ENCODE assay signal across 9 cellular contexts in genomic region chr22:43826142-43827093, GRCh38. TPM values are rescaled to one million over a fixed set of nuclear protein-coding genes. Genes with fewer than 3 reads are reported as not detected.
DNase-seq lines count a peak whose midpoint lies in the region; ATAC-seq, FAIRE-seq and TF ChIP-seq lines count a peak whose summit lies in the region.
"Had no signal": no experiment of that assay in that cellular context is flagged by ENCODE, and none has a peak within 500 bp of the region (broad histone marks: within the 10 kb centered on the region; RNA-seq: fewer than 3 reads in every experiment).

No MANE protein-coding gene starts in this region.

- FAIRE-seq in HepG2 (lab: Jason Lieb, UNC), result no peak

- H3K4me3 Mint-ChIP-seq in H9, result no peak overlapping the region
- no peak overlapping the region for H3K4me3 Mint-ChIP-seq in activated CD4-positive, alpha-beta T cell treated with anti-CD3 and anti-CD28 coated beads for 36 hours

- no peak overlapping the region for H3T11ph ChIP-seq in H9 (ENCODE audit: low read length)

- H3K4me1 ChIP-seq in H9 (ENCODE audit: insufficient read depth, low read length) (peaks cover 5% of the 10 kb centered on the region), adrenal gland (replicated peaks in 1 of 2) (no peaks in the 10 kb centered on the region), HepG2 (ENCODE audit: insufficient read depth, low read length) (peaks cover 12% of the 10 kb centered on the region)

- H3K9ac ChIP-seq in H9 (ENCODE audit: extremely low read depth, insufficient read length, low read length) (no peak overlapping the region), HepG2 (ENCODE audit: insufficient read depth, low read depth, low read length) (no peak overlapping the region)

- H3K9me3 ChIP-seq in H9 (ENCODE audit: control insufficient read depth, low read depth, low read length) (no peaks in the 10 kb centered on the region), adrenal gland (replicated peaks in 1 of 3) (no peaks in the 10 kb centered on the region), HepG2 (ENCODE audit: low read length) (no peaks in the 10 kb centered on the region)
- H3K9me3 ChIP-seq: upper lobe of left lung had no signal

- no peak overlapping the region for H2BK12ac ChIP-seq in H9 (ENCODE audit: insufficient read length, low read depth, low read length)

- intact Hi-C loops in adrenal gland (cut with DNase I), result loop anchor here in 1 of 2 donors (10.0 kb wide), 1 partner anchor 432 kb away; no protein-coding TSS in a partner anchor
- intact Hi-C loops in HepG2 (cut with micrococcal nuclease; ENCODE audit: unreplicated experiment), result no loop called here
- intact Hi-C loops in activated CD4-positive, alpha-beta T cell treated with anti-CD3 and anti-CD28 coated beads for 36 hours (cut with DNase I, micrococcal nuclease), result no loop called here

- H3K4ac ChIP-seq in H9 (ENCODE audit: low read depth, low read length), result no peak overlapping the region

- H3K14ac ChIP-seq in H9 (ENCODE audit: insufficient read depth, low read length), result no peak overlapping the region

- no peak overlapping the region for H2BK5ac ChIP-seq in H9 (ENCODE audit: insufficient read length, low read length)

- TF ChIP-seq CTCF in AG09309 (IDR thresholded peaks at IDR 0.05; ENCODE audit: control insufficient read depth, insufficient read depth, low read depth, low read length, missing control alignments) (peak; percentile 56), H9 (conservative IDR thresholded peaks at IDR 0.05) (no peak), adrenal gland (IDR thresholded peaks at IDR 0.05) (peak in 3 of 6 experiments; percentile 20 to 33 (median 25)), HepG2 (CRISPR knock-in tag; IDR thresholded peaks at IDR 0.05) (peak; percentile 38)

- H3K4me1 Mint-ChIP-seq in H9, result peaks cover 58 to 67% of the 10 kb centered on the region in 2 experiments
- no peaks in the 10 kb centered on the region for H3K4me1 Mint-ChIP-seq in activated CD4-positive, alpha-beta T cell treated with anti-CD3 and anti-CD28 coated beads for 36 hours

- no peaks in the 10 kb centered on the region for H3K9me3 Mint-ChIP-seq in H9
- H3K9me3 Mint-ChIP-seq in activated CD4-positive, alpha-beta T cell treated with anti-CD3 and anti-CD28 coated beads for 36 hours (ENCODE audit: low read depth), result no peaks in the 10 kb centered on the region

- H2BK15ac ChIP-seq in H9 (ENCODE audit: low read depth, low read length), result no peak overlapping the region

- H2AK5ac ChIP-seq in H9 (ENCODE audit: insufficient read length, low read length), result no peak overlapping the region

- POLR2A ChIA-PET in HepG2 (lab: Yijun Ruan, JAX), result no interaction called here
- POLR2A ChIA-PET in activated CD4-positive, alpha-beta T cell treated with anti-CD3 and anti-CD28 coated beads for 36 hours (lab: Charles Lee), result no interaction called here

- H3K56ac ChIP-seq in H9 (ENCODE audit: insufficient read length, low read depth, low read length), result no peak overlapping the region

- H3K79me2 ChIP-seq in H9 (ENCODE audit: insufficient read depth, low read length), result no peaks in the 10 kb centered on the region
- H3K79me2 ChIP-seq in HepG2 (ENCODE audit: insufficient read depth, low read length), result no peaks in the 10 kb centered on the region

- H4K20me1 ChIP-seq in H9 (ENCODE audit: control insufficient read depth, insufficient read depth, insufficient read length) (no peaks in the 10 kb centered on the region), HepG2 (ENCODE audit: insufficient read depth, low read length) (no peaks in the 10 kb centered on the region)

- H3K23me2 ChIP-seq in H9 (ENCODE audit: insufficient read length, low read depth, low read length, poor library complexity, severe bottlenecking), result no peaks in the 10 kb centered on the region

- BruUV-seq in HepG2 (replicated peaks; lab: Mats Ljungman, UMichigan), result no TSS peak

- no peak overlapping the region for H3K23ac ChIP-seq in H9 (ENCODE audit: insufficient read length, low read depth, low read length)

- H3K4me3 ChIP-seq in AG09309 (ENCODE audit: control insufficient read depth, low read depth, low read length) (peak overlapping the region; percentile 24), adrenal gland (no peak overlapping the region), HepG2 (replicated peaks in 1 of 3; ENCODE audit: insufficient read depth in 1 of 3, low read depth in 2 of 3, low read length in 3 of 3) (no peak overlapping the region)
- H3K4me3 ChIP-seq: upper lobe of left lung had no signal

- peaks cover 9 to 43% (median 36%) of the 10 kb centered on the region in 3 experiments; a peak in 6 of 7 replicates for H3K36me3 Mint-ChIP-seq in H9 (ENCODE audit: insufficient read depth in 1 of 3, low read depth in 3 of 3)
- no peaks in the 10 kb centered on the region for H3K36me3 Mint-ChIP-seq in activated CD4-positive, alpha-beta T cell treated with anti-CD3 and anti-CD28 coated beads for 36 hours (ENCODE audit: low read depth)

- CTCF ChIA-PET in HepG2 (lab: Yijun Ruan, JAX; ENCODE audit: low intra/inter-chr PET ratio, low total read pairs), result no interaction called here
- CTCF ChIA-PET in activated CD4-positive, alpha-beta T cell treated with anti-CD3 and anti-CD28 coated beads for 36 hours (lab: Charles Lee), result interaction anchor here (0.7 kb wide), 2 partner anchors 77 to 120 kb away, joined by 3 read pairs; no protein-coding TSS in a partner anchor

- H3K4me2 ChIP-seq in H9 (ENCODE audit: insufficient read depth, insufficient read length, low read length), result no peak overlapping the region
- H3K4me2 ChIP-seq in HepG2 (ENCODE audit: low read depth, low read length), result no peak overlapping the region

- H3K27ac Mint-ChIP-seq in H9, result no peak overlapping the region
- no peak overlapping the region for H3K27ac Mint-ChIP-seq in activated CD4-positive, alpha-beta T cell treated with anti-CD3 and anti-CD28 coated beads for 36 hours

- H3K27me3 ChIP-seq in H9 (ENCODE audit: insufficient read depth, low read length) (no peaks in the 10 kb centered on the region), adrenal gland (no peaks in the 10 kb centered on the region), HepG2 (ENCODE audit: control insufficient read depth in 1 of 2, insufficient read depth in 2 of 2, low read length in 2 of 2) (peaks cover 5 to 40% of the 10 kb centered on the region in 2 experiments; a peak in 4 of 5 replicates)
- H3K27me3 ChIP-seq: upper lobe of left lung had no signal

- H4K5ac ChIP-seq in H9 (ENCODE audit: insufficient read length, low read depth, low read length), result no peak overlapping the region

- no peaks in the 10 kb centered on the region for H3K79me1 ChIP-seq in H9 (ENCODE audit: insufficient read depth, low read depth, low read length, poor library complexity, severe bottlenecking)

- no peak overlapping the region for H2BK120ac ChIP-seq in H9 (ENCODE audit: low read depth, low read length, poor library complexity, severe bottlenecking)

- no peaks in the 10 kb centered on the region for H3K36me3 ChIP-seq in adrenal gland (replicated peaks in 1 of 2)
- no peaks in the 10 kb centered on the region for H3K36me3 ChIP-seq in HepG2 (replicated peaks in 1 of 2; ENCODE audit: control insufficient read depth in 1 of 2, insufficient read depth in 2 of 2, low read length in 2 of 2)
- H3K36me3 ChIP-seq: upper lobe of left lung had no signal

- no CpG with 5 or more reads among the region's 19 CpGs for WGBS in H9 (ENCODE audit: extremely low coverage, insufficient read length, low lambda C conversion rate)
- WGBS in adrenal gland, 4 donors, result 39 to 47% (median 43%) methylated on average over 19 of the region's 19 CpGs
- WGBS in HepG2 (ENCODE audit: low lambda C conversion rate), result 9% methylated on average over 15 of the region's 19 CpGs

- no peak overlapping the region for H2BK20ac ChIP-seq in H9 (ENCODE audit: low read depth, low read length, poor library complexity, severe bottlenecking)

- no peak for TF ChIP-seq POLR2A in adrenal gland (IDR thresholded peaks at IDR 0.05)
- TF ChIP-seq POLR2A in HepG2 (IDR thresholded peaks at IDR 0.05; ENCODE audit: insufficient read depth in 1 of 2, low read depth in 2 of 2, low read length in 2 of 2), result no peak

- no peak for ATAC-seq in HepG2
- ATAC-seq in activated CD4-positive, alpha-beta T cell treated with anti-CD3 and anti-CD28 coated beads for 36 hours, result no peak

- H3K27ac ChIP-seq in H9 (ENCODE audit: insufficient read length, low read depth, low read length) (no peak overlapping the region), adrenal gland (peak overlapping the region in 1 of 5 donors; percentile 23), HepG2 (ENCODE audit: extremely low read length, insufficient read depth, low read length) (no peak overlapping the region)

- TF ChIP-seq EP300 in HepG2 (IDR thresholded peaks at IDR 0.05; ENCODE audit: low read depth in 2 of 2, low read length in 2 of 2), result no peak
- TF ChIP-seq EP300 in HepG2 (CRISPR knock-in tag; IDR thresholded peaks at IDR 0.05; ENCODE audit: borderline replicate concordance), result no peak

- H2AFZ ChIP-seq in H9 (ENCODE audit: low read length), result no peak overlapping the region
- no peak overlapping the region for H2AFZ ChIP-seq in HepG2 (ENCODE audit: low read length)

- no peak overlapping the region for H4K91ac ChIP-seq in H9 (ENCODE audit: insufficient read length, low read depth, low read length)

- peaks cover 2% of the 10 kb centered on the region; the same call in 1 of the 2 replicates for H3K27me3 Mint-ChIP-seq in H9 (ENCODE audit: low read depth)
- peaks cover 7% of the 10 kb centered on the region for H3K27me3 Mint-ChIP-seq in activated CD4-positive, alpha-beta T cell treated with anti-CD3 and anti-CD28 coated beads for 36 hours

- H3K18ac ChIP-seq in H9 (ENCODE audit: insufficient read length, low read depth, low read length), result no peak overlapping the region

- DNase-seq in AG09309 (ENCODE audit: low read depth) (peak; percentile 39), H9 (peak; percentile 21), adrenal gland (peak in 6 of 7 donors; percentile 21 to 62 (median 36)), HepG2 (ENCODE audit: low spot score) (no peak), Kasumi-1 (lab: John Stamatoyannopoulos, UW) (no peak), cerebellar nuclear complex (lab: John Stamatoyannopoulos, UW) (no peak), activated T-cell treated with anti-CD3 and anti-CD28 coated beads for 4 hours (no peak)
- no peak for DNase-seq in activated CD4-positive, alpha-beta T cell treated with anti-CD3 and anti-CD28 coated beads for 36 hours
- DNase-seq: upper lobe of left lung had no signal

- H4K8ac ChIP-seq in H9 (replicated peaks; ENCODE audit: insufficient read length, low read depth, low read length), result no peak overlapping the region

- TF ChIP-seq RAD21 in HepG2 (CRISPR knock-in tag; IDR thresholded peaks at IDR 0.05), result no peak

- in situ Hi-C loops in HepG2 (cut with HindIII; ENCODE audit: extremely low pct_ligation_motif_present, low pct_unique_long_range_greater_than_20kb), result no loop called here

RNA-seq across cellular contexts. Expression of gene EFCAB6, which starts 14.3 kb away (rescaled TPM):
- total RNA-seq in H9 (2021) (0.20 and 0.31 TPM in 2 replicates), adrenal gland (1 to 10 TPM; 1.6 to 4.8 (median 2.9) TPM), HepG2 (2016; rRNA removed; fragmentation: Illumina TruSeq; extraction: Trizol) (not detected in 2 replicates)
- polyA plus RNA-seq in adrenal gland (1 to 10 TPM; 1.6 to 4.8 (median 1.8) TPM), HepG2 (2011; rRNA removed) (not detected in 2 replicates)
- total RNA-seq in HepG2 (2016; cell fraction: cytosol; rRNA removed; fragmentation: Illumina TruSeq; extraction: Trizol; ENCODE audit: low read depth), result not detected in 2 replicates
- total RNA-seq in HepG2 (2016; cell fraction: insoluble cytoplasmic fraction; rRNA removed; fragmentation: Illumina TruSeq; extraction: Trizol), result not detected in 2 replicates
- not detected in 2 replicates for total RNA-seq in HepG2 (2016; cell fraction: membrane; rRNA removed; fragmentation: Illumina TruSeq; extraction: Trizol)
- not detected in 2 replicates for total RNA-seq in HepG2 (2016; cell fraction: nucleus; rRNA removed; fragmentation: Illumina TruSeq; extraction: Trizol)
- not detected in 2 replicates for polyA plus RNA-seq in HepG2 (2011; cell fraction: cytosol; rRNA removed)
- polyA plus RNA-seq in HepG2 (2011; cell fraction: nucleus; rRNA removed), result not detected in 2 replicates
- polyA plus RNA-seq in HepG2 (2012), result not detected in 2 replicates
- not detected in 2 replicates for polyA plus RNA-seq in HepG2 (2016; cell fraction: cytosol; fragmentation: Illumina TruSeq; extraction: Trizol; ENCODE audit: low read depth)
- polyA plus RNA-seq in HepG2 (2016; cell fraction: insoluble cytoplasmic fraction; fragmentation: Illumina TruSeq; extraction: Trizol; ENCODE audit: low read depth), result not detected in 2 replicates
- not detected in 2 replicates for polyA plus RNA-seq in HepG2 (2016; cell fraction: membrane; fragmentation: Illumina TruSeq; extraction: Trizol; ENCODE audit: low read depth)
- not detected in 2 replicates for polyA plus RNA-seq in HepG2 (2016; cell fraction: nucleus; fragmentation: Illumina TruSeq; extraction: Trizol; ENCODE audit: insufficient read depth, low read depth)
- not detected in 2 replicates for polyA minus RNA-seq in HepG2 (2011; rRNA and poly(A)+ RNA removed; ENCODE audit: low replicate concordance)
- polyA minus RNA-seq in HepG2 (2011; cell fraction: cytosol; rRNA and poly(A)+ RNA removed), result not detected in 2 replicates
- polyA minus RNA-seq in HepG2 (2011; cell fraction: nucleus; rRNA and poly(A)+ RNA removed), result not detected in 2 replicates
- under 1 TPM; 0.56 to 0.71 TPM for total RNA-seq in activated CD4-positive, alpha-beta T cell treated with anti-CD3 and anti-CD28 coated beads for 36 hours

RNA-seq across cellular contexts. Expression of gene SULT4A1, which starts 35.9 kb away (rescaled TPM):
- total RNA-seq in H9 (2021) (15.0 and 16.2 TPM in 2 replicates), adrenal gland (1 to 10 TPM in 3 of 8 donors, under 1 TPM in 1, not detected in 4; 0.65 to 7.4 (median 2.1) TPM), HepG2 (2016; rRNA removed; fragmentation: Illumina TruSeq; extraction: Trizol) (not detected in 2 replicates)
- polyA plus RNA-seq in adrenal gland (1 to 10 TPM; 2.8 to 8.8 (median 3.9) TPM), HepG2 (2011; rRNA removed) (not detected in 2 replicates)
- total RNA-seq in HepG2 (2016; cell fraction: cytosol; rRNA removed; fragmentation: Illumina TruSeq; extraction: Trizol; ENCODE audit: low read depth), result not detected in 2 replicates
- not detected in 2 replicates for total RNA-seq in HepG2 (2016; cell fraction: insoluble cytoplasmic fraction; rRNA removed; fragmentation: Illumina TruSeq; extraction: Trizol)
- not detected in 2 replicates for total RNA-seq in HepG2 (2016; cell fraction: membrane; rRNA removed; fragmentation: Illumina TruSeq; extraction: Trizol)
- total RNA-seq in HepG2 (2016; cell fraction: nucleus; rRNA removed; fragmentation: Illumina TruSeq; extraction: Trizol), result not detected in 2 replicates
- polyA plus RNA-seq in HepG2 (2011; cell fraction: cytosol; rRNA removed), result not detected in 2 replicates
- not detected in 2 replicates for polyA plus RNA-seq in HepG2 (2011; cell fraction: nucleus; rRNA removed)
- not detected in 2 replicates for polyA plus RNA-seq in HepG2 (2012)
- polyA plus RNA-seq in HepG2 (2016; cell fraction: cytosol; fragmentation: Illumina TruSeq; extraction: Trizol; ENCODE audit: low read depth), result not detected in 2 replicates
- polyA plus RNA-seq in HepG2 (2016; cell fraction: insoluble cytoplasmic fraction; fragmentation: Illumina TruSeq; extraction: Trizol; ENCODE audit: low read depth), result not detected in 2 replicates
- polyA plus RNA-seq in HepG2 (2016; cell fraction: membrane; fragmentation: Illumina TruSeq; extraction: Trizol; ENCODE audit: low read depth), result not detected in 2 replicates
- polyA plus RNA-seq in HepG2 (2016; cell fraction: nucleus; fragmentation: Illumina TruSeq; extraction: Trizol; ENCODE audit: insufficient read depth, low read depth), result not detected in 2 replicates
- not detected in 2 replicates for polyA minus RNA-seq in HepG2 (2011; rRNA and poly(A)+ RNA removed; ENCODE audit: low replicate concordance)
- polyA minus RNA-seq in HepG2 (2011; cell fraction: cytosol; rRNA and poly(A)+ RNA removed), result not detected in 2 replicates
- not detected in 2 replicates for polyA minus RNA-seq in HepG2 (2011; cell fraction: nucleus; rRNA and poly(A)+ RNA removed)
- under 1 TPM; 0.07 to 0.14 TPM for total RNA-seq in activated CD4-positive, alpha-beta T cell treated with anti-CD3 and anti-CD28 coated beads for 36 hours
- total RNA-seq: upper lobe of left lung had no signal

Comparison
In these comparisons a context has a peak if more than half of its experiments do, and no peak if none do; other contexts are left out.
1. DNase-seq: peak in AG09309 (single experiment), H9 (single experiment) and adrenal gland (6 of 7); none in HepG2 (single experiment), Kasumi-1 (0 of 2), activated CD4-positive, alpha-beta T cell treated with anti-CD3 and anti-CD28 coated beads for 36 hours (single experiment), cerebellar nuclear complex (0 of 2) and activated T-cell treated with anti-CD3 and anti-CD28 coated beads for 4 hours (single experiment).